Comparison of ENCODE assay signal across 15 cellular contexts in genomic region chr7:31937982-31938381, GRCh38.
DNase-seq lines count a peak whose midpoint lies in the region; ATAC-seq, FAIRE-seq and TF ChIP-seq lines count a peak whose summit lies in the region.
"Had no signal": no experiment of that assay in that cellular context is flagged by ENCODE, and none has a peak within 500 bp of the region (broad histone marks: within the 10 kb centered on the region; RNA-seq: fewer than 3 reads in every experiment).

No MANE protein-coding gene starts in this region.

- 0 out of 3 replicates have a peak, but pooled peaks have one; percentile 11 for ATAC-seq in RWPE2 (ENCODE audit: low read depth)
- ATAC-seq: CD8-positive, alpha-beta T cell; GM12878; GM23338 had no signal

- no peak for FAIRE-seq in urothelium cell line (lab: Jason Lieb, UNC)
- FAIRE-seq: A204.1, GM12878, GM18507 had no signal

- H3K4me3 ChIP-seq in ACC112 (ENCODE audit: low read depth, low read length) (peak overlapping the region; percentile 17; the same call in 1 of the 2 replicates), RWPE2 (ENCODE audit: severe bottlenecking) (no peak overlapping the region), osteoblast (ENCODE audit: insufficient read depth, low read length) (no peak overlapping the region)
- H3K4me3 ChIP-seq: GM12878, GM23338 had no signal

- H2AFZ ChIP-seq in ACC112 (ENCODE audit: low read length, unreplicated experiment) (no peak overlapping the region), osteoblast (ENCODE audit: low read length) (no peak overlapping the region)
- H2AFZ ChIP-seq: GM23338 had no signal

- peaks cover 42% of the 10 kb centered on the region for H3K4me1 ChIP-seq in ACC112 (ENCODE audit: control insufficient read depth, insufficient read depth, low read length, unreplicated experiment)
- peaks cover 55% of the 10 kb centered on the region for H3K4me1 ChIP-seq in RWPE2 (ENCODE audit: insufficient read depth, poor library complexity, severe bottlenecking)
- peaks cover 52% of the 10 kb centered on the region for H3K4me1 ChIP-seq in osteoblast (ENCODE audit: insufficient read depth, low read length)

- H3K36me3 ChIP-seq in ACC112 (ENCODE audit: insufficient read depth, low read length) (no peaks in the 10 kb centered on the region), RWPE2 (ENCODE audit: low read depth) (no peaks in the 10 kb centered on the region), osteoblast (ENCODE audit: insufficient read depth, low read length) (no peaks in the 10 kb centered on the region)

- peak overlapping the region; percentile 53 for H3K27ac ChIP-seq in ACC112 (ENCODE audit: low read depth, low read length)
- H3K27ac ChIP-seq in RWPE2 (ENCODE audit: poor library complexity, severe bottlenecking) = peak overlapping the region; percentile 89
- H3K27ac ChIP-seq in osteoblast (ENCODE audit: low read depth, low read length) = peak overlapping the region; percentile 38

- H3K4me2 ChIP-seq in osteoblast (ENCODE audit: insufficient read depth, low read length) = peak overlapping the region; percentile 45
- H3K4me2 ChIP-seq: GM23338 had no signal

- H3K79me2 ChIP-seq in ACC112 (ENCODE audit: control insufficient read depth, insufficient read depth, low read length, unreplicated experiment) (no peaks in the 10 kb centered on the region), osteoblast (ENCODE audit: insufficient read depth, low read length) (peaks cover 29% of the 10 kb centered on the region)

- peak; percentile 42 for DNase-seq in EL
- DNase-seq in RWPE2 (ENCODE audit: low spot score) = no peak
- no peak for DNase-seq in osteoblast (ENCODE audit: insufficient read length, low spot score, missing footprints)
- DNase-seq in NCI-H1092 treated with DMSO at 0.1 percent for 48 hours (lab: John Stamatoyannopoulos, UW) = no peak
- DNase-seq in RPMI8226 = no peak
- no peak for DNase-seq in urothelium cell line (ENCODE audit: low spot score)
- DNase-seq: CD8-positive, alpha-beta T cell; COR-L47; DND-41; H7 had no signal

- TF ChIP-seq CTCF in RWPE2 (IDR thresholded peaks at IDR 0.05; ENCODE audit: poor library complexity, severe bottlenecking) (no peak), osteoblast (IDR thresholded peaks at IDR 0.05; ENCODE audit: extremely low read depth, low read depth, low read length) (no peak)

- H3K27me3 ChIP-seq in ACC112 (ENCODE audit: insufficient read depth, low read length) = no peaks in the 10 kb centered on the region
- H3K27me3 ChIP-seq in RWPE2 (ENCODE audit: insufficient read depth, poor library complexity, severe bottlenecking) = no peaks in the 10 kb centered on the region
- H3K27me3 ChIP-seq in osteoblast (ENCODE audit: insufficient read depth, low read length) = no peaks in the 10 kb centered on the region

- H4K20me1 ChIP-seq in osteoblast (ENCODE audit: insufficient read depth, low read length) = no peaks in the 10 kb centered on the region

- no peaks in the 10 kb centered on the region for H3K9me3 ChIP-seq in RWPE2 (ENCODE audit: severe bottlenecking)
- no peaks in the 10 kb centered on the region for H3K9me3 ChIP-seq in osteoblast (ENCODE audit: low read depth, low read length)

Comparison
In these comparisons a context has a peak if more than half of its experiments do, and no peak if none do; other contexts are left out.
1. H3K27ac ChIP-seq: peak in every context shown above with its lines; median percentile 89 in RWPE2; 53 in ACC112; 38 in osteoblast.